ENCODE assay signal across 13 cellular contexts in the genomic region with DNA sequence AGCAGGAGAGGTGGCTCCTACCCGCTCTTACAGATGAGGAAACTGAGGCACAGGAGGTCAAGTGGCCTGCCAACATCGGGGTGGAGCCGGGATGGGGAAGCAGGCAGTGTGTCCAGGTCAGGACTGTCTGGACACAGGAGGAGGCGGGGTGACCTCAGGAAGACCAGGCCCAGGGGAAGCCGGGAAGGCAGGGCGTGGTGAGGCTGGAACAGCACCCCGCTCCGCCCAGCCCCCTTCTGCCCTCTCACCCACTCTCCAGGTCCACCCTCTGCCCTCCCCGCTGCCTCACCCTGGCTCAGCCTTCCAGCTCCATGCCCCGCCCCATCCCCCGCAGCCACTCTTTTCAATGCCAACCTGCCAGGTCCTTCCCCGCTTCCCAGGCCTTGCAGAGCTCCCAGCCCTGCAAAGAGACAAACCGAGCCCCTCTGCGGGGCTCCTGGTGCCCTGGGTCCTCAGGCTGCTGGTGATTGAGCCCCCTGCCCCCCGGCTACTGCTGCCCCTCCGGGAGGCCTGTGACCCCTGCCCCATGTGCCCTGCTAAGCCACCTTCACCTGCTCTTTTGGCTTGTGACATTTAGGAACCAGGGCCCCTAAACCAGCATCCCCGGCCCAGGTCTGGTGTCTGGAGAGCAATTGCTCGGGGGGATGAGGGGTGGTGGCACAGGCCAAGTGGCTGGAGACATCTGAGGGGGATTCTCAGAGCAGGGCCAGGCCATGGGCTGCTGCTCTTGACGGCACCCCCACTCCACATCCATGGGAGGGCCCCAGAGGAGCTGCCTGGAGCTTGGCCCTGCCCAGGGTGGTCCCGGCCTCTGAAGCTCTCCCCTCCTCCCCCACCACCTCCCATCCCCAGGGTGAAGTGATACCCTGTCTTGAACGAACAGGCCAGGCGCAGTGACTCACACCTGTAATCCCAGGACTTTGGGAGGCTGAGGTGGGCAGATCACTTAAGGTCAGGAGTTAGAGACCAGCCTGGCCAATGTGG. TPM values are rescaled to one million over a fixed set of nuclear protein-coding genes. Genes with fewer than 3 reads are reported as not detected.
DNase-seq lines count a peak whose midpoint lies in the region; ATAC-seq, FAIRE-seq and TF ChIP-seq lines count a peak whose summit lies in the region.
"Not testable (repeated sequence)": the region's sequence is repeated elsewhere in the genome, so short reads cannot be mapped to it uniquely, and the experiment has no call there.
"Had no signal": no experiment of that assay in that cellular context is flagged by ENCODE, and none has a peak within 500 bp of the region (broad histone marks: within the 10 kb centered on the region; RNA-seq: fewer than 3 reads in every experiment).

No MANE protein-coding gene starts in this region.

- H3K27ac ChIP-seq in Peyer's patch (peak overlapping the region in 2 of 4 donors; percentile 32 to 48), esophagus muscularis mucosa (replicated peaks in 1 of 4) (peak overlapping the region in 3 of 4 donors; percentile 64 to 69 (median 64)), liver (ENCODE audit: low read depth in 1 of 2, low read length in 2 of 2) (peak overlapping the region; percentile 35 to 56), subcutaneous abdominal adipose tissue (ENCODE audit: low read depth, low read length) (peak overlapping the region; percentile 65)
- H3K27ac ChIP-seq in body of pancreas: not testable (repeated sequence)

- H3K27me3 ChIP-seq in Peyer's patch; body of pancreas; esophagus muscularis mucosa; liver (ENCODE audit: control insufficient read depth in 4 of 4, insufficient read depth in 4 of 4, low read length in 3 of 4); subcutaneous abdominal adipose tissue (ENCODE audit: control insufficient read depth in 5 of 5, insufficient read depth in 4 of 5, low read length in 5 of 5): not testable (repeated sequence)

- not testable (repeated sequence) for H3K4me3 ChIP-seq in Peyer's patch; body of pancreas; esophagus muscularis mucosa; liver (ENCODE audit: low read depth in 1 of 3, low read length in 3 of 3); subcutaneous abdominal adipose tissue (ENCODE audit: low read depth in 1 of 5, low read length in 5 of 5)

- not testable (repeated sequence) for TF ChIP-seq CTCF in Peyer's patch (IDR thresholded peaks at IDR 0.05); body of pancreas (IDR thresholded peaks at IDR 0.05); esophagus muscularis mucosa (IDR thresholded peaks at IDR 0.05); liver (IDR thresholded peaks at IDR 0.05; ENCODE audit: low read depth, low read length, missing input control); omental fat pad (IDR thresholded peaks at IDR 0.05)

- not testable (repeated sequence) for H3K4me1 ChIP-seq in Peyer's patch; body of pancreas; liver (ENCODE audit: control insufficient read depth in 4 of 4, insufficient read depth in 4 of 4, low read length in 3 of 4)
- H3K4me1 ChIP-seq in esophagus muscularis mucosa: peaks cover 0 to 24% (median 6%) of the 10 kb centered on the region in 4 donors
- peaks cover 0 to 12% (median 6%) of the 10 kb centered on the region in 5 donors for H3K4me1 ChIP-seq in subcutaneous abdominal adipose tissue (ENCODE audit: control insufficient read depth in 5 of 5, insufficient read depth in 5 of 5, low read length in 5 of 5)

- DNase-seq in H54 (ENCODE audit: insufficient read length, low spot score); body of pancreas; left ventricle myocardium superior; omental fat pad (ENCODE audit: low spot score): not testable (repeated sequence)
- DNase-seq in Peyer's patch (peak in 2 of 3 donors; percentile 54 to 59), esophagus muscularis mucosa (ENCODE audit: extremely low spot score) (peak; percentile 42)

- not testable (repeated sequence) for TF ChIP-seq EP300 in esophagus muscularis mucosa (IDR thresholded peaks at IDR 0.05)

- not testable (repeated sequence) for TF ChIP-seq RAD21 in liver (IDR thresholded peaks at IDR 0.05)

- WGBS in body of pancreas, 2 donors: 90% methylated on average over 9 of the region's 22 CpGs; no CpG with 5 or more reads in 1 of the 2 donors
- 86% methylated on average over 6 of the region's 22 CpGs for WGBS in esophagus muscularis mucosa
- 42% methylated on average over 15 of the region's 22 CpGs for WGBS in liver

- H3K9me3 ChIP-seq in Peyer's patch; body of pancreas; esophagus muscularis mucosa; liver (ENCODE audit: control insufficient read depth in 4 of 4, low read length in 3 of 4); subcutaneous abdominal adipose tissue (ENCODE audit: control insufficient read depth in 5 of 5, low read length in 5 of 5): not testable (repeated sequence)

- intact Hi-C loops in body of pancreas (cut with DNase I); esophagus muscularis mucosa (cut with DNase I); left ventricle myocardium superior (cut with micrococcal nuclease): not testable (repeated sequence)

- not testable (repeated sequence) for TF ChIP-seq POLR2A in H54 (IDR thresholded peaks at IDR 0.05; ENCODE audit: low read depth, low read length); Peyer's patch (IDR thresholded peaks at IDR 0.05); body of pancreas (IDR thresholded peaks at IDR 0.05); esophagus muscularis mucosa (IDR thresholded peaks at IDR 0.05; ENCODE audit: low read depth)

- not testable (repeated sequence) for H3K9ac ChIP-seq in liver (ENCODE audit: low read depth in 1 of 2, low read length in 2 of 2); subcutaneous abdominal adipose tissue (ENCODE audit: low read length in 5 of 5)

- ATAC-seq in body of pancreas (peak; percentile 63), left ventricle myocardium superior (peak; percentile 46), omental fat pad (ENCODE audit: low FRiP score) (peak; percentile 91)

- H3K36me3 ChIP-seq in Peyer's patch; body of pancreas (replicated peaks in 1 of 2; ENCODE audit: insufficient read depth in 1 of 2, low read depth in 2 of 2); liver (ENCODE audit: control insufficient read depth in 4 of 4, insufficient read depth in 3 of 4, low read depth in 1 of 4, low read length in 3 of 4): not testable (repeated sequence)
- H3K36me3 ChIP-seq in esophagus muscularis mucosa (peaks cover 0 to 21% (median 8%) of the 10 kb centered on the region in 4 donors), subcutaneous abdominal adipose tissue (ENCODE audit: control insufficient read depth in 5 of 5, insufficient read depth in 5 of 5, low read length in 5 of 5) (peaks cover 0 to 22% (median 2%) of the 10 kb centered on the region in 5 donors)

- FAIRE-seq in H54 (lab: Jason Lieb, UNC): peak; percentile 94

TF ChIP-seq in liver, 16 proteins besides CTCF, POLR2A, EP300 and RAD21:
- TF ChIP-seq RXRA (IDR thresholded peaks at IDR 0.05): peak; percentile 35 to 52
- peak; percentile 25 for TF ChIP-seq SP1 (IDR thresholded peaks at IDR 0.05)
- TF ChIP-seq HNF4A (conservative IDR thresholded peaks at IDR 0.05): peak in 1 of 2 donors; percentile 14
TF ChIP-seq in liver: peak in this region for 3; not testable (repeated sequence) for 13.

RNA-seq across cellular contexts. Expression of a gene that starts 25.7 kb away (rescaled TPM):
- not detected for total RNA-seq in Peyer's patch
- not detected for total RNA-seq in body of pancreas
- not detected for total RNA-seq in esophagus muscularis mucosa
- total RNA-seq in left ventricle myocardium superior: not detected
- not detected for total RNA-seq in liver
- polyA plus RNA-seq in liver: not detected
- total RNA-seq in omental fat pad: not detected
- total RNA-seq: Calu3; CD4-positive, alpha-beta memory T cell; GM23338; OCI-LY7 had no signal
- polyA plus RNA-seq: BJ; CD4-positive, alpha-beta memory T cell; GM23338 had no signal

RNA-seq across cellular contexts. Expression of a gene that starts 55.9 kb away (rescaled TPM):
- total RNA-seq in Peyer's patch: 10 to 100 TPM in 1 of 4 donors, not detected in 3; 16.5 TPM
- 1 to 10 TPM in 1 of 2 donors, not detected in 1; 6.6 TPM for total RNA-seq in body of pancreas
- 1 to 10 TPM in 2 of 4 donors, under 1 TPM in 2; 0.32 to 2.8 (median 1.0) TPM for total RNA-seq in esophagus muscularis mucosa
- total RNA-seq in left ventricle myocardium superior: 0.40 TPM
- total RNA-seq in liver: under 1 TPM; 0.09 to 0.75 TPM
- under 1 TPM; 0.21 to 0.47 TPM for polyA plus RNA-seq in liver
- total RNA-seq in omental fat pad: under 1 TPM in 2 of 4 donors, not detected in 2; 0.48 to 0.50 TPM
- total RNA-seq: GM23338 had no signal
- polyA plus RNA-seq: CD4-positive, alpha-beta memory T cell had no signal
